ENCODE assay signal across 8 cellular contexts in genomic region chr12:57519758-57520007, GRCh38. TPM values are rescaled to one million over a fixed set of nuclear protein-coding genes. Genes with fewer than 3 reads are reported as not detected.
DNase-seq lines count a peak whose midpoint lies in the region; ATAC-seq and TF ChIP-seq lines count a peak whose summit lies in the region.

No MANE protein-coding gene starts in this region.

- no peaks in the 10 kb centered on the region for H3K9me3 ChIP-seq in hepatocyte (ENCODE audit: low read depth)

- no peaks in the 10 kb centered on the region for H3K36me3 ChIP-seq in hepatocyte (replicated peaks; ENCODE audit: insufficient read depth, low read depth)

- no peak overlapping the region for H2AFZ ChIP-seq in hepatocyte

- H3K27me3 ChIP-seq in hepatocyte, result no peaks in the 10 kb centered on the region

- ATAC-seq in activated T-cell treated with anti-CD3 and anti-CD28 coated beads, Interleukin-2, amount 50 U/mL, for 4 hours, result no peak
- no peak for ATAC-seq in stimulated activated memory B cell treated with anti-CD40 and anti-IgM and Interleukin-4, amounts not matched to agents 10 μg/mL and 1 μg/mL and 100 μg/mL, for 72 hours
- ATAC-seq in left lobe of liver, result no peak

- 0% methylated on average over 3 of the region's 3 CpGs for WGBS in hepatocyte (ENCODE audit: low lambda C conversion rate, missing lambda C conversion rate)

- TF ChIP-seq CTCF in hepatocyte (IDR thresholded peaks at IDR 0.05; ENCODE audit: poor library complexity), result no peak

- peaks cover 42% of the 10 kb centered on the region for H3K36me3 Mint-ChIP-seq in activated T-cell treated with anti-CD3 and anti-CD28 coated beads, Interleukin-2, amount 50 U/mL, for 4 hours (ENCODE audit: insufficient read depth)
- H3K36me3 Mint-ChIP-seq in stimulated activated memory B cell treated with anti-CD40 and anti-IgM and Interleukin-4, amounts not matched to agents 10 μg/mL and 1 μg/mL and 100 μg/mL, for 72 hours, result peaks cover 48% of the 10 kb centered on the region

- H3K4me3 ChIP-seq in hepatocyte, result peak overlapping the region; percentile 69

- H3K4me1 ChIP-seq in hepatocyte (ENCODE audit: insufficient read depth), result peaks cover 22% of the 10 kb centered on the region

- peak overlapping the region; percentile 98 for H3K27ac ChIP-seq in hepatocyte

- peak overlapping the region; percentile 97 for H3K4me3 Mint-ChIP-seq in activated T-cell treated with anti-CD3 and anti-CD28 coated beads, Interleukin-2, amount 50 U/mL, for 4 hours
- H3K4me3 Mint-ChIP-seq in stimulated activated memory B cell treated with anti-CD40 and anti-IgM and Interleukin-4, amounts not matched to agents 10 μg/mL and 1 μg/mL and 100 μg/mL, for 72 hours, result peak overlapping the region; percentile 94

- no peaks in the 10 kb centered on the region for H3K27me3 Mint-ChIP-seq in activated T-cell treated with anti-CD3 and anti-CD28 coated beads, Interleukin-2, amount 50 U/mL, for 4 hours (ENCODE audit: low read depth)
- no peaks in the 10 kb centered on the region for H3K27me3 Mint-ChIP-seq in stimulated activated memory B cell treated with anti-CD40 and anti-IgM and Interleukin-4, amounts not matched to agents 10 μg/mL and 1 μg/mL and 100 μg/mL, for 72 hours

- peaks cover 44% of the 10 kb centered on the region for H4K20me1 ChIP-seq in hepatocyte (ENCODE audit: insufficient read depth, poor library complexity, severe bottlenecking)

- H3K27ac Mint-ChIP-seq in stimulated activated memory B cell treated with anti-CD40 and anti-IgM and Interleukin-4, amounts not matched to agents 10 μg/mL and 1 μg/mL and 100 μg/mL, for 72 hours, result peak overlapping the region; percentile 99

- H3K4me2 ChIP-seq in hepatocyte, result peak overlapping the region; percentile 93

- peaks cover 57% of the 10 kb centered on the region for H3K4me1 Mint-ChIP-seq in activated T-cell treated with anti-CD3 and anti-CD28 coated beads, Interleukin-2, amount 50 U/mL, for 4 hours (ENCODE audit: low read depth)
- peaks cover 71% of the 10 kb centered on the region for H3K4me1 Mint-ChIP-seq in stimulated activated memory B cell treated with anti-CD40 and anti-IgM and Interleukin-4, amounts not matched to agents 10 μg/mL and 1 μg/mL and 100 μg/mL, for 72 hours

- H3K9me2 ChIP-seq in hepatocyte (replicated peaks; ENCODE audit: insufficient read depth), result no peaks in the 10 kb centered on the region

- H3K79me2 ChIP-seq in hepatocyte, result peaks cover 45% of the 10 kb centered on the region

- DNase-seq in activated CD4-positive, alpha-beta T cell treated with anti-CD3 and anti-CD28 coated beads for 48 hours, result peak; percentile 47
- DNase-seq in activated CD4-positive, alpha-beta T cell treated with anti-CD3 and anti-CD28 coated beads, Interleukin-2, amount 50 U/mL, for 1 hour, result no peak
- peak; percentile 19 for DNase-seq in activated T-cell treated with anti-CD3 and anti-CD28 coated beads, Interleukin-2, amount 50 U/mL, for 4 hours
- no peak for DNase-seq in hepatocyte (ENCODE audit: low spot score)
- no peak for DNase-seq in left lobe of liver (ENCODE audit: low spot score)
- no peak for DNase-seq in NCI-H2196 treated with DMSO at 0.1 percent for 48 hours (lab: John Stamatoyannopoulos, UW; ENCODE audit: unreplicated experiment)
- DNase-seq in A172 (ENCODE audit: low spot score), result no peak

- H3K9me3 Mint-ChIP-seq in activated T-cell treated with anti-CD3 and anti-CD28 coated beads, Interleukin-2, amount 50 U/mL, for 4 hours, result no peaks in the 10 kb centered on the region
- no peaks in the 10 kb centered on the region for H3K9me3 Mint-ChIP-seq in stimulated activated memory B cell treated with anti-CD40 and anti-IgM and Interleukin-4, amounts not matched to agents 10 μg/mL and 1 μg/mL and 100 μg/mL, for 72 hours

RNA-seq across cellular contexts. Expression of gene DDIT3, which starts 0.6 kb away (rescaled TPM):
- total RNA-seq in activated T-cell treated with anti-CD3 and anti-CD28 coated beads, Interleukin-2, amount 50 U/mL, for 4 hours, result 10 to 100 TPM in 2 of 3 donors, 1 to 10 TPM in 1; 9.2 to 12.2 (median 10.8) TPM
- 92.7 and 105 TPM in 2 replicates for total RNA-seq in hepatocyte
- 133 and 145 TPM in 2 replicates for polyA plus RNA-seq in hepatocyte
- 13.9 TPM for total RNA-seq in left lobe of liver
- total RNA-seq in A172 (2014; rRNA removed; shearing (Covaris generic)), result 45.3 and 46.9 TPM in 2 replicates

RNA-seq across cellular contexts. Expression of gene MBD6, which starts 2.9 kb away (rescaled TPM):
- 10 to 100 TPM; 56.3 to 59.4 (median 57.5) TPM for total RNA-seq in activated T-cell treated with anti-CD3 and anti-CD28 coated beads, Interleukin-2, amount 50 U/mL, for 4 hours
- total RNA-seq in hepatocyte (6.6 and 7.0 TPM in 2 replicates), left lobe of liver (59.6 TPM)
- polyA plus RNA-seq in hepatocyte, result 35.2 and 39.8 TPM in 2 replicates
- 2.3 and 11.8 TPM in 2 replicates for total RNA-seq in A172 (2014; rRNA removed; shearing (Covaris generic))

RNA-seq across cellular contexts. Expression of gene DCTN2, which starts 27.3 kb away (rescaled TPM):
- 10 to 100 TPM; 72.3 to 84.3 (median 74.6) TPM for total RNA-seq in activated T-cell treated with anti-CD3 and anti-CD28 coated beads, Interleukin-2, amount 50 U/mL, for 4 hours
- total RNA-seq in hepatocyte (122 and 124 TPM in 2 replicates), left lobe of liver (28.9 TPM)
- polyA plus RNA-seq in hepatocyte, result 110 and 112 TPM in 2 replicates
- total RNA-seq in A172 (2014; rRNA removed; shearing (Covaris generic)), result 133 and 149 TPM in 2 replicates

RNA-seq across cellular contexts. Expression of gene KIF5A, which starts 30.2 kb away (rescaled TPM):
- under 1 TPM; 0.56 to 0.98 (median 0.68) TPM for total RNA-seq in activated T-cell treated with anti-CD3 and anti-CD28 coated beads, Interleukin-2, amount 50 U/mL, for 4 hours
- total RNA-seq in hepatocyte (0.03 and 0.16 TPM in 2 replicates), left lobe of liver (0.05 TPM)
- polyA plus RNA-seq in hepatocyte, result 0.18 TPM in 2 replicates
- 0.36 and 0.67 TPM in 2 replicates for total RNA-seq in A172 (2014; rRNA removed; shearing (Covaris generic))

RNA-seq across cellular contexts. Expression of gene MARS1, which starts 31.8 kb away (rescaled TPM):
- total RNA-seq in activated T-cell treated with anti-CD3 and anti-CD28 coated beads, Interleukin-2, amount 50 U/mL, for 4 hours, result 100 to 1,000 TPM; 505 to 565 (median 534) TPM
- 117 and 124 TPM in 2 replicates for total RNA-seq in hepatocyte
- polyA plus RNA-seq in hepatocyte, result 147 and 158 TPM in 2 replicates
- 71.1 TPM for total RNA-seq in left lobe of liver
- total RNA-seq in A172 (2014; rRNA removed; shearing (Covaris generic)), result 86.0 and 319 TPM in 2 replicates

Comparison
In these comparisons a context has a peak if more than half of its experiments do, and no peak if none do; other contexts are left out.
1. DNase-seq: peak in activated CD4-positive, alpha-beta T cell treated with anti-CD3 and anti-CD28 coated beads for 48 hours (single experiment) and activated T-cell treated with anti-CD3 and anti-CD28 coated beads, Interleukin-2, amount 50 U/mL, for 4 hours (single experiment); none in activated CD4-positive, alpha-beta T cell treated with anti-CD3 and anti-CD28 coated beads, Interleukin-2, amount 50 U/mL, for 1 hour (single experiment), hepatocyte (single experiment), left lobe of liver (single experiment), NCI-H2196 treated with DMSO at 0.1 percent for 48 hours (single experiment) and A172 (single experiment).